8 cellular contexts compared by ENCODE assay signal in the genomic region with DNA sequence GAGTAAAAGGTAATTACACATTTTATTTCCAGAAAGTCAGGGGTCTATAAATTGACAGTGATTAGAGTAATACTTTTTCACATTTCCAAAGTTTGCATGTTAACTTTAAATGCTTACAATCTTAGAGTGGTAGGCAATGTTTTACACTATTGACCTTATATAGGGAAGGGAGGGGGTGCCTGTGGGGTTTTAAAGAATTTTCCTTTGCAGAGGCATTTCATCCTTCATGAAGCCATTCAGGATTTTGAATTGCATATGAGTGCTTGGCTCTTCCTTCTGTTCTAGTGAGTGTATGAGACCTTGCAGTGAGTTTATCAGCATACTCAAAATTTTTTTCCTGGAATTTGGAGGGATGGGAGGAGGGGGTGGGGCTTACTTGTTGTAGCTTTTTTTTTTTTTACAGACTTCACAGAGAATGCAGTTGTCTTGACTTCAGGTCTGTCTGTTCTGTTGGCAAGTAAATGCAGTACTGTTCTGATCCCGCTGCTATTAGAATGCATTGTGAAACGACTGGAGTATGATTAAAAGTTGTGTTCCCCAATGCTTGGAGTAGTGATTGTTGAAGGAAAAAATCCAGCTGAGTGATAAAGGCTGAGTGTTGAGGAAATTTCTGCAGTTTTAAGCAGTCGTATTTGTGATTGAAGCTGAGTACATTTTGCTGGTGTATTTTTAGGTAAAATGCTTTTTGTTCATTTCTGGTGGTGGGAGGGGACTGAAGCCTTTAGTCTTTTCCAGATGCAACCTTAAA. TPM values are rescaled to one million over a fixed set of nuclear protein-coding genes. Genes with fewer than 3 reads are reported as not detected.
DNase-seq lines count a peak whose midpoint lies in the region; TF ChIP-seq lines count a peak whose summit lies in the region.

No MANE protein-coding gene starts in this region.

- no peaks in the 10 kb centered on the region for H3K9me3 ChIP-seq in CD8-positive, alpha-beta memory T cell (ENCODE audit: low read length)
- no peaks in the 10 kb centered on the region for H3K9me3 ChIP-seq in Karpas-422 (ENCODE audit: low read length)
- no peaks in the 10 kb centered on the region for H3K9me3 ChIP-seq in mononuclear cell (ENCODE audit: low read depth, low read length)

- peaks cover 67% of the 10 kb centered on the region for H3K36me3 ChIP-seq in CD8-positive, alpha-beta memory T cell (ENCODE audit: insufficient read depth, low read length)
- peaks cover 65% of the 10 kb centered on the region for H3K36me3 ChIP-seq in Karpas-422 (ENCODE audit: insufficient read depth, low read length)

- H3K27ac Mint-ChIP-seq in CD8-positive, alpha-beta memory T cell, result peak overlapping the region in 6 of 8 donors; percentile 81 to 92 (median 84)

- H3K9me2 ChIP-seq in Karpas-422 (replicated peaks; ENCODE audit: insufficient read depth, low read length), result no peaks in the 10 kb centered on the region

- peaks cover 24 to 37% (median 36%) of the 10 kb centered on the region in 3 donors for H3K36me3 Mint-ChIP-seq in CD8-positive, alpha-beta memory T cell

- no peak for TF ChIP-seq CTCF in GM13977 (IDR thresholded peaks at IDR 0.05; ENCODE audit: extremely low read depth, insufficient read depth, missing control alignments)

- in situ Hi-C loops in GM13977 (cut with MboI; ENCODE audit: low pct_unique_long_range_greater_than_20kb, low sequenced_read_pairs, unreplicated experiment), result loop anchor here (5.0 kb wide), 1 partner anchor 72 kb away; no protein-coding TSS in a partner anchor

- peak in 2 of 5 donors; percentile 11 to 15 for DNase-seq in CD8-positive, alpha-beta memory T cell
- peak; percentile 68 for DNase-seq in Karpas-422
- DNase-seq in caudate nucleus (lab: John Stamatoyannopoulos, UW), result no peak
- no peak for DNase-seq in GM03348 (ENCODE audit: low spot score)
- no peak for DNase-seq in NCI-H1694 (lab: John Stamatoyannopoulos, UW)
- no peak for DNase-seq in GM13977 (ENCODE audit: low spot score)
- no peak for DNase-seq in activated CD4-positive, CD25-positive, alpha-beta regulatory T cell treated with anti-CD3 and anti-CD28 coated beads, Interleukin-2, amount 50 U/mL, for 72 hours

- H3K27ac ChIP-seq in CD8-positive, alpha-beta memory T cell (ENCODE audit: low read depth, low read length), result peak overlapping the region; percentile 95
- peak overlapping the region; percentile 99 for H3K27ac ChIP-seq in Karpas-422 (ENCODE audit: low read length)
- peak overlapping the region; percentile 100 for H3K27ac ChIP-seq in caudate nucleus (ENCODE audit: low read depth, low read length)

- peaks cover 36% of the 10 kb centered on the region for H3K4me1 ChIP-seq in CD8-positive, alpha-beta memory T cell (ENCODE audit: insufficient read depth, low read length)
- H3K4me1 ChIP-seq in Karpas-422 (ENCODE audit: low read length), result peaks cover 73% of the 10 kb centered on the region
- H3K4me1 ChIP-seq in mononuclear cell (ENCODE audit: insufficient read depth, low read length), result peaks cover 55% of the 10 kb centered on the region

- H3K27me3 ChIP-seq in CD8-positive, alpha-beta memory T cell (ENCODE audit: insufficient read depth, low read length, poor library complexity, severe bottlenecking), result no peaks in the 10 kb centered on the region
- H3K27me3 ChIP-seq in Karpas-422 (ENCODE audit: low read length), result no peaks in the 10 kb centered on the region
- H3K27me3 ChIP-seq in mononuclear cell (ENCODE audit: insufficient read depth, low read length), result no peaks in the 10 kb centered on the region

- peak overlapping the region; percentile 97 for H3K4me3 ChIP-seq in CD8-positive, alpha-beta memory T cell (ENCODE audit: low read length)
- H3K4me3 ChIP-seq in Karpas-422 (ENCODE audit: low read length) (peak overlapping the region; percentile 83), mononuclear cell (ENCODE audit: low read length) (peak overlapping the region; percentile 99)

- peak overlapping the region; percentile 89; the same call in 1 of the 2 replicates for H3K9ac ChIP-seq in Karpas-422 (ENCODE audit: low read length)

- peaks cover 45% of the 10 kb centered on the region for H3K79me2 ChIP-seq in Karpas-422 (ENCODE audit: low read length)

- POLR2A ChIA-PET in CD8-positive, alpha-beta memory T cell (lab: Charles Lee), result interaction anchor here (0.6 to 17.6 kb wide), 10 partner anchors 21 to 810 kb away, joined by 3 to 1366 read pairs (median 4); a partner anchor contains a TSS

- no peak overlapping the region for H2AFZ ChIP-seq in Karpas-422 (ENCODE audit: low read length)

- H4K20me1 ChIP-seq in Karpas-422 (ENCODE audit: insufficient read depth, low read depth, low read length), result peaks cover 64% of the 10 kb centered on the region

- peaks cover 44 to 50% (median 44%) of the 10 kb centered on the region in 3 donors for H3K4me1 Mint-ChIP-seq in CD8-positive, alpha-beta memory T cell

- peaks cover 0 to 3% of the 10 kb centered on the region in 2 donors for H3K27me3 Mint-ChIP-seq in CD8-positive, alpha-beta memory T cell

- peak overlapping the region; percentile 99 for H3K4me2 ChIP-seq in Karpas-422 (ENCODE audit: low read depth, low read length, poor library complexity, severe bottlenecking)

- H3K9me3 Mint-ChIP-seq in CD8-positive, alpha-beta memory T cell, result no peaks in the 10 kb centered on the region

- CTCF ChIA-PET in CD8-positive, alpha-beta memory T cell (lab: Charles Lee), result interaction anchor here (1.0 to 21.4 kb wide), 5 partner anchors 16 to 124 kb away, joined by 3 to 448 read pairs (median 7); a partner anchor contains a TSS

- H3K4me3 Mint-ChIP-seq in CD8-positive, alpha-beta memory T cell, result no peak overlapping the region

RNA-seq across cellular contexts. Expression of a gene that starts 5.3 kb away (rescaled TPM):
- 1,000 to 10,000 TPM; 4,639 to 4,912 TPM for total RNA-seq in CD8-positive, alpha-beta memory T cell
- polyA plus RNA-seq in CD8-positive, alpha-beta memory T cell, result 2,529 TPM
- 3,783 and 4,167 TPM in 2 replicates for total RNA-seq in Karpas-422 (2014; rRNA removed; shearing (Covaris generic); ENCODE audit: low replicate concordance)
- 22,943 TPM for total RNA-seq in mononuclear cell

RNA-seq across cellular contexts. Expression of a gene that starts 20.8 kb away (rescaled TPM):
- total RNA-seq in CD8-positive, alpha-beta memory T cell, result 10 to 100 TPM; 85.1 to 88.5 TPM
- polyA plus RNA-seq in CD8-positive, alpha-beta memory T cell, result 42.1 TPM
- total RNA-seq in Karpas-422 (2014; rRNA removed; shearing (Covaris generic); ENCODE audit: low replicate concordance), result 39.1 and 79.0 TPM in 2 replicates
- 36.4 TPM for total RNA-seq in mononuclear cell

RNA-seq across cellular contexts. Expression of a gene that starts 54.1 kb away (rescaled TPM):
- total RNA-seq in CD8-positive, alpha-beta memory T cell, result 10 to 100 TPM; 33.2 to 35.4 TPM
- 17.9 TPM for polyA plus RNA-seq in CD8-positive, alpha-beta memory T cell
- total RNA-seq in Karpas-422 (2014; rRNA removed; shearing (Covaris generic); ENCODE audit: low replicate concordance), result 1.3 and 6.8 TPM in 2 replicates
- total RNA-seq in mononuclear cell, result 25.6 TPM
